Comparison of ENCODE assay signal across 26 cellular contexts in genomic region chr17:43381621-43382020, GRCh38.
"Had no signal": no experiment of that assay in that cellular context is flagged by ENCODE, and none has a peak within 500 bp of the region (broad histone marks: within the 10 kb centered on the region; RNA-seq: fewer than 3 reads in every experiment).

No MANE protein-coding gene starts in this region.

- H3K4me1 ChIP-seq: testis, tibial artery, upper lobe of left lung, upper lobe of right lung, uterus, vagina had no signal

- H3K9me3 ChIP-seq: suprapubic skin, testis, thoracic aorta, tibial artery, upper lobe of right lung, uterus, vagina had no signal

- H3K27me3 ChIP-seq: stomach, suprapubic skin, testis, tibial artery, tibial nerve, transverse colon, upper lobe of left lung, upper lobe of right lung, uterus, vagina had no signal

- H3K4me3 ChIP-seq: stomach, suprapubic skin, testis, thoracic aorta, tibial artery, tibial nerve, transverse colon, upper lobe of left lung, upper lobe of right lung, uterus, vagina had no signal

- DNase-seq: stimulated activated CD4-positive, alpha-beta T cell treated with anti-CD3 and anti-CD28 coated beads, Interleukin-2, amount 100 ng/mL, for 48 hours; stimulated activated CD4-positive, alpha-beta T cell treated with anti-CD3 and anti-CD28 coated beads, Interleukin-4, amount 100 ng/mL, for 1 hour; stimulated activated CD4-positive, alpha-beta T cell treated with anti-CD3 and anti-CD28 coated beads, Interleukin-4, amount 100 ng/mL, for 24 hours; stimulated activated CD4-positive, alpha-beta T cell treated with anti-CD3 and anti-CD28 coated beads, Interleukin-4, amount 100 ng/mL, for 4 hours; stimulated activated CD8-positive, alpha-beta memory T cell treated with anti-CD3 and anti-CD28 coated beads, Interleukin-4, amount 100 ng/mL, for 48 hours; stimulated activated naive B cell treated with anti-CD40 and anti-IgM and Interleukin-4, amounts not matched to agents 10 μg/mL and 1 μg/mL and 100 μg/mL, for 72 hours; stimulated activated naive CD4-positive, alpha-beta T cell; stimulated activated naive CD4-positive, alpha-beta T cell treated with Interleukin-2 at 50 U/mL for 16 hours; stimulated activated naive CD8-positive, alpha-beta T cell treated with anti-CD3 and anti-CD28 coated beads, Interleukin-15, amount 100 ng/mL, for 72 hours; stimulated activated naive CD8-positive, alpha-beta T cell treated with anti-CD3 and anti-CD28 coated beads, Interleukin-15, Interleukin-2, amounts not matched to agents 100 U/mL and 50 U/mL, for 24 hours; substantia nigra; testis; tibial artery; transverse colon; trophoblast cell; upper lobe of left lung; upper lobe of right lung; uterus had no signal

- H3K36me3 ChIP-seq: stomach, suprapubic skin, thoracic aorta, tibial artery, tibial nerve, transverse colon, upper lobe of left lung, upper lobe of right lung, uterus, vagina had no signal

- ATAC-seq: stimulated activated effector memory CD8-positive, alpha-beta T cell treated with anti-CD3 and anti-CD28 coated beads, Interleukin-12 subunit alpha, Interleukin-12 subunit beta, amount 100 ng/mL, for 72 hours; stimulated activated memory B cell treated with anti-CD40 and anti-IgM and Interleukin-4, amounts not matched to agents 10 μg/mL and 1 μg/mL and 100 μg/mL, for 72 hours; stimulated activated naive B cell treated with anti-CD40 and anti-IgM and Interleukin-4, amounts not matched to agents 10 μg/mL and 1 μg/mL and 100 μg/mL, for 72 hours; stimulated activated naive CD8-positive, alpha-beta T cell treated with anti-CD3 and anti-CD28 coated beads, Interleukin-15, amount 100 ng/mL, for 72 hours; stimulated activated naive CD8-positive, alpha-beta T cell treated with anti-CD3 and anti-CD28 coated beads, Interleukin-15, Interleukin-2, amounts not matched to agents 100 U/mL and 50 U/mL, for 24 hours; upper lobe of right lung had no signal

- H3K27ac ChIP-seq: suprapubic skin, testis, thoracic aorta, tibial artery, tibial nerve, transverse colon, upper lobe of left lung, upper lobe of right lung, uterus, vagina had no signal

- FAIRE-seq: urothelium cell line had no signal
